In the genomic region with DNA sequence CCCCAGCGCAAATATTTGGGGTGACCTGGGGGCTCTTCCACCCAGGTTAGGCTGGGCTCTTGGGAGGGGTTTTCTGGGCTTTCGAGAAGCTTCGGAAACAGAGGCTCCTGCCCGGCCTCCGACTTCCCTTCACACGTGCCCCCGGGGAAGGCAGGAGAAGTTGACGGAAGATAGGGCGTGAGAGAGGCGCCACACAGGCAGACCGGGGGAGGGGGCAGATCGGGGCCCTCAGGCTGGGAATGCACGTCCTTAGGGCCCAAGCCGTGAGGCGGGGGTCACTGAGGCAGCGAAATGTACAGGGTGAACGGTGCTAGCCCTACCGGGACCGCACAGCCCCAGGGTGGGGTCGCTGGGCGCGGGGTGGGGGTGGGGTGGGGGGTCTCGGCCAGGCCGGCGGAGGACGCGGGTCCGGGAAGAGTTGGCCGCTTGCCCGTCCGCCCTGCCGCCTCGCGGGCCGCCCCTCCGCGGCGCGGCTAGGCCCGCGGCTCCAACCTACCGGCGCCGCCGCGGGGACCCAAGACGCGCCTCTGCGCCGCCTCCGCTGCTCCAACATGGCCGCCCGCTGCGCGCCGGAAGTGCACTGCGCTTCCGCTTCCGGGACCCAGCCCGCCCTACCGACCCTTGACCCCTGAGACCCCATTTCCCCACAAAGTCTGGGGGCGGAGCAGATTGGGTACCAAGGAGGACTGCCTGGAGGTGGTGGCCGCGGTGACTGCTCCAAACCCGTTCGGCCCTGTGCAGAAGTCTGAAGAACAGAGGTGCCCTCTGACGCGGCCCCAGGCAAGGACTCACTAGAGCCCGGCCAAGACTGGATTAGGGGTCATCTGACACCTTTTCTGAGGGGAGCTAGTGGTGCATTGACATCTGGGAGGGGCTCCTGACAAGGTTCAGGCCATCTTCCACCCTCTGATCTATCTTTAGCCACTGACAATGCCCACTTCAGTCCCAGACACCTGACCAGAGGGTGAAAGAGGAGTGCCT, we compare ENCODE assay signal across 7 cellular contexts. TPM values are rescaled to one million over a fixed set of nuclear protein-coding genes. Genes with fewer than 3 reads are reported as not detected.
DNase-seq lines count a peak whose midpoint lies in the region; ATAC-seq and TF ChIP-seq lines count a peak whose summit lies in the region.

A gene (minus strand): TSS at position 561 of the 981 bp plus-strand sequence. CDS start 2,123 bp downstream, outside the sequence.

- TF ChIP-seq CTCF in GM13977 (IDR thresholded peaks at IDR 0.05; ENCODE audit: extremely low read depth, insufficient read depth, missing control alignments), result no peak

- in situ Hi-C loops in GM13977 (cut with MboI; ENCODE audit: low pct_unique_long_range_greater_than_20kb, low sequenced_read_pairs, unreplicated experiment), result loop anchor here (25.0 kb wide), 1 partner anchor 271 kb away; a partner anchor contains a TSS

- DNase-seq in GM13977 (ENCODE audit: low spot score) (peak; percentile 97), NT2/D1 (ENCODE audit: low read depth, low spot score) (peak; percentile 60), epidermal melanocyte (ENCODE audit: insufficient read length, low spot score) (peak; percentile 85)
- DNase-seq in activated CD8-positive, alpha-beta memory T cell treated with anti-CD3 and anti-CD28 coated beads, Interleukin-2, amount 50 U/mL, for 24 hours (ENCODE audit: extremely low read depth), result peak; percentile 36
- peak; percentile 64 to 78 for DNase-seq in stimulated activated CD8-positive, alpha-beta memory T cell treated with anti-CD3 and anti-CD28 coated beads, Interleukin-2, amount 100 ng/mL, for 48 hours (ENCODE audit: low read depth in 2 of 2)

- peaks cover 43% of the 10 kb centered on the region for H3K36me3 ChIP-seq in NT2/D1 (ENCODE audit: insufficient read depth, insufficient read length, low read length)

- H3K27me3 ChIP-seq in NT2/D1 (ENCODE audit: insufficient read depth, insufficient read length), result no peaks in the 10 kb centered on the region
- H3K27me3 ChIP-seq in mononuclear cell (ENCODE audit: insufficient read depth, low read length), result no peaks in the 10 kb centered on the region

- peak; percentile 64 for ATAC-seq in HG03139 (IDR thresholded peaks at IDR 0.05; ENCODE audit: unreplicated experiment)

- H3K4me1 ChIP-seq in NT2/D1 (ENCODE audit: insufficient read depth, insufficient read length), result peaks cover 9% of the 10 kb centered on the region
- peaks cover 35% of the 10 kb centered on the region for H3K4me1 ChIP-seq in mononuclear cell (ENCODE audit: insufficient read depth, low read length)

- H3K9ac ChIP-seq in NT2/D1 (ENCODE audit: insufficient read length, low read depth), result peak within 1 kb of the TSS; percentile 96

- H3K4me3 ChIP-seq in NT2/D1 (ENCODE audit: insufficient read length, low read depth), result peak within 1 kb of the TSS; percentile 92
- peak within 1 kb of the TSS; percentile 69 for H3K4me3 ChIP-seq in mononuclear cell (ENCODE audit: low read length)

- no peaks in the 10 kb centered on the region for H3K9me3 ChIP-seq in NT2/D1 (ENCODE audit: insufficient read depth, low read length)
- H3K9me3 ChIP-seq in mononuclear cell (ENCODE audit: low read depth, low read length), result no peaks in the 10 kb centered on the region

RNA-seq across cellular contexts. Expression of the gene that starts here (rescaled TPM):
- 15.4 TPM for total RNA-seq in mononuclear cell

Comparison
In these comparisons a context has a peak if more than half of its experiments do, and no peak if none do; other contexts are left out.
1. Peak in every context shown above with its lines: DNase-seq, ATAC-seq and H3K4me3 ChIP-seq.
2. DNase-seq: peak in every context shown above with its lines; median percentile 97 in GM13977; 85 in epidermal melanocyte; 71 in stimulated activated CD8-positive, alpha-beta memory T cell treated with anti-CD3 and anti-CD28 coated beads, Interleukin-2, amount 100 ng/mL, for 48 hours; 60 in NT2/D1; 36 in activated CD8-positive, alpha-beta memory T cell treated with anti-CD3 and anti-CD28 coated beads, Interleukin-2, amount 50 U/mL, for 24 hours.